In genomic region chr7:130301606-130302005, GRCh38 we compare ENCODE assay signal across 28 cellular contexts. TPM values are rescaled to one million over a fixed set of nuclear protein-coding genes. Genes with fewer than 3 reads are reported as not detected.
"Had no signal": no experiment of that assay in that cellular context is flagged by ENCODE, and none has a peak within 500 bp of the region (broad histone marks: within the 10 kb centered on the region; RNA-seq: fewer than 3 reads in every experiment).

No MANE protein-coding gene starts in this region.

- FAIRE-seq: HepG2, K562 had no signal

- H3K4me3 ChIP-seq: K562, SJCRH30 had no signal

- H3K27me3 ChIP-seq: SJCRH30 had no signal

- H3K36me3 Mint-ChIP-seq: IgD-negative memory B cell had no signal

- DNase-seq: Kasumi-1, MM.1S, NCI-H1092 treated with DMSO at 0.1 percent for 48 hours, NCI-H1436, NCI-H187, NCI-H2029, NCI-H2081 treated with DMSO at 0.1 percent for 48 hours, NCI-H2171, NCI-H226, NCI-H446, NCI-H510A, NCI-H524 treated with DMSO at 0.1 percent for 48 hours, NCI-H69, NCI-H774, PC-3, SHP77 treated with DMSO at 0.1 percent for 48 hours, SJCRH30 had no signal

- H3K27ac ChIP-seq: KMS-11, SJCRH30 had no signal

- H3K27ac Mint-ChIP-seq: IgD-negative memory B cell had no signal

- H3K4me2 ChIP-seq: KMS-11 had no signal

- H3K4me1 Mint-ChIP-seq: IgD-negative memory B cell had no signal

- H3K9me3 Mint-ChIP-seq: IgD-negative memory B cell had no signal

- H3K4me1 ChIP-seq: SJCRH30 had no signal

- ATAC-seq: HepG2, K562, Panc1, PC-3, Right ventricle myocardium inferior, SK-N-SH treated with all-trans-retinoic acid at 6 μM for 48 hours had no signal

- H3K9ac ChIP-seq: KMS-11 had no signal

- H3K36me3 ChIP-seq: SJCRH30 had no signal

- H3K4me3 Mint-ChIP-seq: IgD-negative memory B cell had no signal

RNA-seq across cellular contexts. Expression of gene CPA4, which starts 8.6 kb away (rescaled TPM):
- total RNA-seq: K562, OCI-LY7, Right ventricle myocardium inferior had no signal
- polyA plus RNA-seq: IgD-negative memory B cell, K562 had no signal

RNA-seq across cellular contexts. Expression of gene CPA2, which starts 34.9 kb away (rescaled TPM):
- total RNA-seq: HepG2, HT1080, OCI-LY7, PC-3, Right ventricle myocardium inferior, RPMI7951 had no signal
- polyA plus RNA-seq: HepG2, IgD-negative memory B cell had no signal

RNA-seq across cellular contexts. Expression of gene CPA5, which starts 43.0 kb away (rescaled TPM):
- total RNA-seq: HepG2, HT1080, M059J, OCI-LY7, PC-3, Right ventricle myocardium inferior had no signal
- polyA plus RNA-seq: IgD-negative memory B cell had no signal
